ENCODE assay signal across 8 cellular contexts in the genomic region with DNA sequence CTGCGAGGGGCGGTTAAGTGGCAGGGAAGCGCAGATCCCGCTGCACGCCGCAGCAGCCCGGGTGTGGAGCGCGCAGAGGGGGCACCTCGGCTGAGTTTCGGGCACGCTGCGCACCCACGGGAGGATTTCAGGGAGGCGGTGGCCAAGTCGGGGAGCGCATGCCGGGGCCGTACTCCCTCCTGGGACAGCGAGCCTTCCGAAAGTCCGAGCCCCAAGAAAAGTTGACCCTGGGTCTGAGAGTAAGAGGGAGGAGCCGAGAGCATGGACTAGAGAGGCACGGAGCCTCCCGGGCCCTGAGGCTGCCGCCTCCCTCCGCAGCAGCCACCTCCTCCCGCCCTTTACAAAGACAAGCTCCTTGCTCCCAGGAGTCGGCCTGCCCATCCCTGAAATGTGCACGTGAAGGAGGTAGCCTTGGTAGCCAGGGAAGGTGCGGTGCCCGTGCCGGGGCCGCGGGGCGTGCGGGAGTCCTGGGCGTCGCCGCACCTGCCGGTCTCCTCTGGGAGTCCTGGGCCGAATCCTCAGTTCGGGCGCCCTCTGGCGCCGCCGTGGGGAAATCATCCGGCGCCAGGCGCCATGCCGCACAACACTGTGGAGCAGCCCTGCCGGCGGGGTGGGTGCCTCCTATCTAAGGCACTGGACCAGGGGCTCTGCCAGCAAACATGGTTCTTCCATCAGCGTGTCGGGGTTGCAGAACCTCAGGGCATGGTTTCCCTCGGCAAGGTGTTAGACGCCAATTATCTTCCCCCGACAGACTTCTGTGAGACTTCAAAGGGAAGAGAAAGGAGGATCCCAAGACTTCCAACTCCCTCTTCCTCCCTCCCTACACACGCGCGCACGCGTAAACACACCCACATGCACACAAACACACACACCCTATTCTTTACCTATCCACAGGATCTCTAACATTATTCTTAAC.
DNase-seq lines count a peak whose midpoint lies in the region; TF ChIP-seq lines count a peak whose summit lies in the region.

No MANE protein-coding gene starts in this region.

- TF ChIP-seq CTCF in GM12801 (IDR thresholded peaks at IDR 0.05; ENCODE audit: extremely low read depth, insufficient read length), result peak; percentile 53
- TF ChIP-seq CTCF in HFFc6 (IDR thresholded peaks at IDR 0.05), result peak; percentile 85
- TF ChIP-seq CTCF in NB4 (IDR thresholded peaks at IDR 0.05; ENCODE audit: low read depth, low read length), result peak; percentile 87
- peak; percentile 85 for TF ChIP-seq CTCF in retinal pigment epithelial cell (conservative IDR thresholded peaks at IDR 0.05; ENCODE audit: low read depth, low read length)

- peak overlapping the region; percentile 74 for H3K4me3 Mint-ChIP-seq in HFFc6

- H3K4me3 ChIP-seq in NB4 (ENCODE audit: low read depth, low read length) (no peak overlapping the region), retinal pigment epithelial cell (ENCODE audit: low read length) (peak overlapping the region; percentile 68)

- H3K27ac Mint-ChIP-seq in HFFc6, result no peak overlapping the region

- TF ChIP-seq POLR2A in NB4 (IDR thresholded peaks at IDR 0.05; ENCODE audit: extremely low read depth, insufficient read length), result no peak

- H3K36me3 Mint-ChIP-seq in HFFc6 (ENCODE audit: low read depth), result no peaks in the 10 kb centered on the region

- H3K27me3 Mint-ChIP-seq in HFFc6 (ENCODE audit: insufficient read depth), result peaks cover 11% of the 10 kb centered on the region

- H3K9me3 Mint-ChIP-seq in HFFc6, result peaks cover 4% of the 10 kb centered on the region; the same call in 1 of the 2 replicates

- DNase-seq in HFFc6 (peak; percentile 29), NB4 (ENCODE audit: low read depth) (peak; percentile 70), T follicular helper cell (ENCODE audit: low read depth) (peak; percentile 25), anterior cingulate cortex (lab: John Stamatoyannopoulos, UW) (peak in 57 of 58 donors; percentile 10 to 84 (median 72)), hypothalamus (lab: John Stamatoyannopoulos, UW) (peak; percentile 19 to 90 (median 69)), retinal pigment epithelial cell (ENCODE audit: low read depth) (no peak), Kasumi-1 (lab: John Stamatoyannopoulos, UW) (no peak)

- peaks cover 40% of the 10 kb centered on the region for H3K4me1 Mint-ChIP-seq in HFFc6 (ENCODE audit: low read depth)

Comparison
In these comparisons a context has a peak if more than half of its experiments do, and no peak if none do; other contexts are left out.
1. DNase-seq: peak in HFFc6 (single experiment), NB4 (single experiment), T follicular helper cell (single experiment), anterior cingulate cortex (57 of 58) and hypothalamus (51 of 51); none in retinal pigment epithelial cell (single experiment) and Kasumi-1 (0 of 2).
2. Peak in every context shown above with its lines, with median percentiles within 50 percentile points of each other: CTCF ChIP-seq.